Comparison of ENCODE assay signal across 13 cellular contexts in genomic region chr16:27723711-27724490, GRCh38.
A peak's percentile ranks its signal among the peaks of the same experiment; 100 is the strongest.
DNase-seq lines count a peak whose midpoint lies in the region; ATAC-seq, FAIRE-seq and TF ChIP-seq lines count a peak whose summit lies in the region.
"Had no signal": no experiment of that assay in that cellular context is flagged by ENCODE, and none has a peak within 500 bp of the region (broad histone marks: within the 10 kb centered on the region; RNA-seq: fewer than 3 reads in every experiment).

No MANE protein-coding gene starts in this region.

- FAIRE-seq in HTR-8/SVneo (lab: Jason Lieb, UNC) = no peak

- POLR2A ChIA-PET in activated CD8-positive, alpha-beta T cell treated with anti-CD3 and anti-CD28 coated beads, Interleukin-2, amount 10 ng/mL, durations not matched to agents 7 days and 5 days (lab: Charles Lee) = interaction anchor here (1.0 kb wide), 1 partner anchor 13 kb away, joined by 3 read pairs; no protein-coding TSS in a partner anchor

- no peaks in the 10 kb centered on the region for H3K27me3 ChIP-seq in endodermal cell (ENCODE audit: control insufficient read depth, insufficient read depth, low read length, poor library complexity, severe bottlenecking)
- no peaks in the 10 kb centered on the region for H3K27me3 ChIP-seq in Peyer's patch
- H3K27me3 ChIP-seq: neural progenitor cell had no signal

- H3K4me1 ChIP-seq in endodermal cell (ENCODE audit: control insufficient read depth, insufficient read depth, low read length) (no peaks in the 10 kb centered on the region), Peyer's patch (peaks cover 0 to 30% (median 5%) of the 10 kb centered on the region in 4 donors)

- TF ChIP-seq POLR2A in Peyer's patch (IDR thresholded peaks at IDR 0.05) = no peak

- 91 to 93% methylated on average over 10 to 14 of the region's 15 CpGs for WGBS in endodermal cell (ENCODE audit: insufficient coverage in 1 of 2, insufficient read length in 1 of 2), 2 experiments

- H3K4me3 ChIP-seq in endodermal cell (ENCODE audit: low read length) (no peak overlapping the region), Peyer's patch (no peak overlapping the region)
- H3K4me3 ChIP-seq: neural progenitor cell had no signal

- CTCF ChIA-PET in activated CD8-positive, alpha-beta T cell treated with anti-CD3 and anti-CD28 coated beads, Interleukin-2, amount 10 ng/mL, durations not matched to agents 7 days and 5 days (lab: Charles Lee) = no interaction called here

- peaks cover 63% of the 10 kb centered on the region for H3K36me3 Mint-ChIP-seq in endodermal cell (ENCODE audit: low read depth)
- H3K36me3 Mint-ChIP-seq in activated CD8-positive, alpha-beta T cell treated with anti-CD3 and anti-CD28 coated beads, Interleukin-2, amount 10 ng/mL, durations not matched to agents 7 days and 5 days (ENCODE audit: low read depth) = peaks cover 2% of the 10 kb centered on the region
- peaks cover 9% of the 10 kb centered on the region for H3K36me3 Mint-ChIP-seq in activated naive CD8-positive, alpha-beta T cell treated with anti-CD3 and anti-CD28 coated beads, Interleukin-2, amount 50 U/mL, for 24 hours (ENCODE audit: low read depth)

- no peaks in the 10 kb centered on the region for H3K27me3 Mint-ChIP-seq in endodermal cell (ENCODE audit: insufficient read depth)
- no peaks in the 10 kb centered on the region for H3K27me3 Mint-ChIP-seq in activated CD8-positive, alpha-beta T cell treated with anti-CD3 and anti-CD28 coated beads, Interleukin-2, amount 10 ng/mL, durations not matched to agents 7 days and 5 days (ENCODE audit: low read depth)
- H3K27me3 Mint-ChIP-seq in activated naive CD8-positive, alpha-beta T cell treated with anti-CD3 and anti-CD28 coated beads, Interleukin-2, amount 50 U/mL, for 24 hours = no peaks in the 10 kb centered on the region
- H3K27me3 Mint-ChIP-seq: activated B cell treated with CpG ODN at 0.5 μM for 24 hours, IgD-negative memory B cell had no signal

- H3K36me3 ChIP-seq in endodermal cell (ENCODE audit: control insufficient read depth, insufficient read depth, low read length) (peaks cover 24% of the 10 kb centered on the region), Peyer's patch (peaks cover 0 to 6% (median 0%) of the 10 kb centered on the region in 3 donors)
- H3K36me3 ChIP-seq: neural progenitor cell had no signal

- H3K9ac ChIP-seq in endodermal cell (ENCODE audit: extremely low read depth, low read length, poor library complexity, severe bottlenecking) = peak overlapping the region; percentile 20
- H3K9ac ChIP-seq: neural progenitor cell had no signal

- H3K4me1 Mint-ChIP-seq in endodermal cell = peaks cover 7% of the 10 kb centered on the region
- no peaks in the 10 kb centered on the region for H3K4me1 Mint-ChIP-seq in activated CD8-positive, alpha-beta T cell treated with anti-CD3 and anti-CD28 coated beads, Interleukin-2, amount 10 ng/mL, durations not matched to agents 7 days and 5 days (ENCODE audit: low read depth)
- no peaks in the 10 kb centered on the region for H3K4me1 Mint-ChIP-seq in activated naive CD8-positive, alpha-beta T cell treated with anti-CD3 and anti-CD28 coated beads, Interleukin-2, amount 50 U/mL, for 24 hours
- H3K4me1 Mint-ChIP-seq: activated B cell treated with CpG ODN at 0.5 μM for 24 hours, IgD-negative memory B cell had no signal

- TF ChIP-seq CTCF in endodermal cell (conservative IDR thresholded peaks at IDR 0.05) (no peak), Peyer's patch (IDR thresholded peaks at IDR 0.05) (no peak)

- no peaks in the 10 kb centered on the region for H3K9me3 ChIP-seq in endodermal cell (ENCODE audit: control insufficient read depth, low read length)
- no peaks in the 10 kb centered on the region for H3K9me3 ChIP-seq in Peyer's patch

- peaks cover 2% of the 10 kb centered on the region for H3K9me3 Mint-ChIP-seq in endodermal cell
- H3K9me3 Mint-ChIP-seq in activated CD8-positive, alpha-beta T cell treated with anti-CD3 and anti-CD28 coated beads, Interleukin-2, amount 10 ng/mL, durations not matched to agents 7 days and 5 days (ENCODE audit: insufficient read depth) = no peaks in the 10 kb centered on the region
- no peaks in the 10 kb centered on the region for H3K9me3 Mint-ChIP-seq in activated naive CD8-positive, alpha-beta T cell treated with anti-CD3 and anti-CD28 coated beads, Interleukin-2, amount 50 U/mL, for 24 hours
- H3K9me3 Mint-ChIP-seq: activated B cell treated with CpG ODN at 0.5 μM for 24 hours, IgD-negative memory B cell, neural progenitor cell had no signal

- peak overlapping the region; percentile 17 for H3K27ac ChIP-seq in endodermal cell (ENCODE audit: low read depth, low read length)
- no peak overlapping the region for H3K27ac ChIP-seq in Peyer's patch
- H3K27ac ChIP-seq: neural progenitor cell had no signal

- DNase-seq in HTR-8/SVneo (ENCODE audit: insufficient read length, low spot score) = peak; percentile 21
- DNase-seq in NCI-H524 (lab: John Stamatoyannopoulos, UW) = peak; percentile 81 to 85
- no peak for DNase-seq in endodermal cell
- DNase-seq in renal cortical epithelial cell (ENCODE audit: low read depth) = peak; percentile 10
- no peak for DNase-seq in Peyer's patch
- no peak for DNase-seq in activated CD8-positive, alpha-beta T cell treated with anti-CD3 and anti-CD28 coated beads, Interleukin-2, amount 10 ng/mL, durations not matched to agents 7 days and 5 days
- no peak for DNase-seq in activated naive CD8-positive, alpha-beta T cell treated with anti-CD3 and anti-CD28 coated beads, Interleukin-2, amount 50 U/mL, for 24 hours
- DNase-seq: activated B cell treated with CpG ODN at 0.5 μM for 24 hours; central memory CD4-positive, alpha-beta T cell had no signal

- H3K27ac Mint-ChIP-seq in endodermal cell = no peak overlapping the region
- no peak overlapping the region for H3K27ac Mint-ChIP-seq in activated CD8-positive, alpha-beta T cell treated with anti-CD3 and anti-CD28 coated beads, Interleukin-2, amount 10 ng/mL, durations not matched to agents 7 days and 5 days
- no peak overlapping the region for H3K27ac Mint-ChIP-seq in activated naive CD8-positive, alpha-beta T cell treated with anti-CD3 and anti-CD28 coated beads, Interleukin-2, amount 50 U/mL, for 24 hours
- H3K27ac Mint-ChIP-seq: activated B cell treated with CpG ODN at 0.5 μM for 24 hours, neural progenitor cell had no signal

- ATAC-seq in activated CD8-positive, alpha-beta T cell treated with anti-CD3 and anti-CD28 coated beads, Interleukin-2, amount 10 ng/mL, durations not matched to agents 7 days and 5 days = no peak
- ATAC-seq in GM19395 (IDR thresholded peaks at IDR 0.05; ENCODE audit: unreplicated experiment) = no peak
- no peak for ATAC-seq in activated naive CD8-positive, alpha-beta T cell treated with anti-CD3 and anti-CD28 coated beads, Interleukin-2, amount 50 U/mL, for 24 hours
- ATAC-seq: Right ventricle myocardium inferior had no signal

- no peak overlapping the region for H3K4me3 Mint-ChIP-seq in endodermal cell
- H3K4me3 Mint-ChIP-seq in activated CD8-positive, alpha-beta T cell treated with anti-CD3 and anti-CD28 coated beads, Interleukin-2, amount 10 ng/mL, durations not matched to agents 7 days and 5 days = no peak overlapping the region
- H3K4me3 Mint-ChIP-seq in activated naive CD8-positive, alpha-beta T cell treated with anti-CD3 and anti-CD28 coated beads, Interleukin-2, amount 50 U/mL, for 24 hours = no peak overlapping the region
- H3K4me3 Mint-ChIP-seq: activated B cell treated with CpG ODN at 0.5 μM for 24 hours, IgD-negative memory B cell, neural progenitor cell had no signal

Comparison
In these comparisons a context has a peak if more than half of its experiments do, and no peak if none do; other contexts are left out.
1. DNase-seq: peak in HTR-8/SVneo (single experiment), NCI-H524 (2 of 2) and renal cortical epithelial cell (single experiment); none in endodermal cell (single experiment), Peyer's patch (0 of 3), activated CD8-positive, alpha-beta T cell treated with anti-CD3 and anti-CD28 coated beads, Interleukin-2, amount 10 ng/mL, durations not matched to agents 7 days and 5 days (single experiment) and activated naive CD8-positive, alpha-beta T cell treated with anti-CD3 and anti-CD28 coated beads, Interleukin-2, amount 50 U/mL, for 24 hours (single experiment).